ENCODE assay signal across 20 cellular contexts in genomic region chr11:64791781-64792291, GRCh38. TPM values are rescaled to one million over a fixed set of nuclear protein-coding genes. Genes with fewer than 3 reads are reported as not detected.
DNase-seq lines count a peak whose midpoint lies in the region; ATAC-seq and TF ChIP-seq lines count a peak whose summit lies in the region.
"Had no signal": no experiment of that assay in that cellular context is flagged by ENCODE, and none has a peak within 500 bp of the region (broad histone marks: within the 10 kb centered on the region; RNA-seq: fewer than 3 reads in every experiment).

No MANE protein-coding gene starts in this region.

- H3K27me3 Mint-ChIP-seq in stimulated activated memory B cell treated with anti-CD40 and anti-IgM and Interleukin-4, amounts not matched to agents 10 μg/mL and 1 μg/mL and 100 μg/mL, for 72 hours: no peaks in the 10 kb centered on the region
- H3K27me3 Mint-ChIP-seq in activated CD4-positive, alpha-beta memory T cell treated with anti-CD3 and anti-CD28 coated beads, Interleukin-2, amount 10 ng/mL, durations not matched to agents 7 days and 5 days: no peaks in the 10 kb centered on the region
- H3K27me3 Mint-ChIP-seq: B cell; CD4-positive, CD25-positive, alpha-beta regulatory T cell had no signal

- no peak overlapping the region for H3K4me3 ChIP-seq in lower lobe of right lung

- peaks cover 37% of the 10 kb centered on the region for H3K4me1 Mint-ChIP-seq in stimulated activated memory B cell treated with anti-CD40 and anti-IgM and Interleukin-4, amounts not matched to agents 10 μg/mL and 1 μg/mL and 100 μg/mL, for 72 hours
- peaks cover 29% of the 10 kb centered on the region for H3K4me1 Mint-ChIP-seq in activated CD4-positive, alpha-beta memory T cell treated with anti-CD3 and anti-CD28 coated beads, Interleukin-2, amount 10 ng/mL, durations not matched to agents 7 days and 5 days

- intact Hi-C loops in lower lobe of right lung (cut with DNase I): no loop called here

- H3K27me3 ChIP-seq in lower lobe of right lung (ENCODE audit: low read depth): no peaks in the 10 kb centered on the region

- CTCF ChIA-PET in activated CD4-positive, alpha-beta memory T cell treated with anti-CD3 and anti-CD28 coated beads, Interleukin-2, amount 10 ng/mL, durations not matched to agents 7 days and 5 days (lab: Charles Lee): no interaction called here

- DNase-seq in activated CD4-positive, CD25-positive, alpha-beta regulatory T cell treated with anti-CD3 and anti-CD28 coated beads, Interleukin-2, amount 50 U/mL, for 72 hours: peak; percentile 25
- DNase-seq in activated CD4-positive, CD25-positive, alpha-beta regulatory T cell (lab: John Stamatoyannopoulos, UW): no peak
- DNase-seq in GM13976 (ENCODE audit: low spot score) (peak; percentile 12), lower lobe of right lung (peak; percentile 34), left lobe of liver (ENCODE audit: low spot score) (no peak)
- DNase-seq in activated CD4-positive, alpha-beta memory T cell treated with anti-CD3 and anti-CD28 coated beads, Interleukin-2, amount 10 ng/mL, durations not matched to agents 7 days and 5 days: no peak
- DNase-seq: CD4-positive, CD25-positive, alpha-beta regulatory T cell; GF-D8; MM.1S; NCI-H1092; NCI-H1436 treated with DMSO at 0.1 percent for 48 hours; NCI-H2029; NCI-H345; NCI-H526; PC-3; RPMI8226 had no signal

- H3K4me3 Mint-ChIP-seq in stimulated activated memory B cell treated with anti-CD40 and anti-IgM and Interleukin-4, amounts not matched to agents 10 μg/mL and 1 μg/mL and 100 μg/mL, for 72 hours: no peak overlapping the region
- no peak overlapping the region for H3K4me3 Mint-ChIP-seq in activated CD4-positive, alpha-beta memory T cell treated with anti-CD3 and anti-CD28 coated beads, Interleukin-2, amount 10 ng/mL, durations not matched to agents 7 days and 5 days
- H3K4me3 Mint-ChIP-seq: B cell; CD4-positive, CD25-positive, alpha-beta regulatory T cell had no signal

- POLR2A ChIA-PET in activated CD4-positive, alpha-beta memory T cell treated with anti-CD3 and anti-CD28 coated beads, Interleukin-2, amount 10 ng/mL, durations not matched to agents 7 days and 5 days (lab: Charles Lee): no interaction called here

- peaks cover 5% of the 10 kb centered on the region for H3K4me1 ChIP-seq in lower lobe of right lung
- H3K4me1 ChIP-seq: Caco-2 had no signal

- in situ Hi-C loops in GM13976 (cut with MboI; ENCODE audit: low sequenced_read_pairs, unreplicated experiment): no loop called here

- no peaks in the 10 kb centered on the region for H3K9me3 Mint-ChIP-seq in stimulated activated memory B cell treated with anti-CD40 and anti-IgM and Interleukin-4, amounts not matched to agents 10 μg/mL and 1 μg/mL and 100 μg/mL, for 72 hours
- H3K9me3 Mint-ChIP-seq in activated CD4-positive, alpha-beta memory T cell treated with anti-CD3 and anti-CD28 coated beads, Interleukin-2, amount 10 ng/mL, durations not matched to agents 7 days and 5 days: no peaks in the 10 kb centered on the region
- H3K9me3 Mint-ChIP-seq: CD4-positive, CD25-positive, alpha-beta regulatory T cell had no signal

- peaks cover 40% of the 10 kb centered on the region for H3K36me3 ChIP-seq in lower lobe of right lung

- peak overlapping the region; percentile 35 for H3K27ac Mint-ChIP-seq in stimulated activated memory B cell treated with anti-CD40 and anti-IgM and Interleukin-4, amounts not matched to agents 10 μg/mL and 1 μg/mL and 100 μg/mL, for 72 hours
- no peak overlapping the region for H3K27ac Mint-ChIP-seq in activated CD4-positive, alpha-beta memory T cell treated with anti-CD3 and anti-CD28 coated beads, Interleukin-2, amount 10 ng/mL, durations not matched to agents 7 days and 5 days

- H3K9me3 ChIP-seq in lower lobe of right lung: no peaks in the 10 kb centered on the region
- H3K9me3 ChIP-seq: Caco-2 had no signal

- no peak for TF ChIP-seq CTCF in GM13976 (IDR thresholded peaks at IDR 0.05; ENCODE audit: borderline replicate concordance, control extremely low read depth, extremely low read depth, insufficient read depth, missing control alignments)
- no peak for TF ChIP-seq CTCF in lower lobe of right lung (IDR thresholded peaks at IDR 0.05)

- H3K36me3 Mint-ChIP-seq in stimulated activated memory B cell treated with anti-CD40 and anti-IgM and Interleukin-4, amounts not matched to agents 10 μg/mL and 1 μg/mL and 100 μg/mL, for 72 hours: peaks cover 56% of the 10 kb centered on the region
- H3K36me3 Mint-ChIP-seq in activated CD4-positive, alpha-beta memory T cell treated with anti-CD3 and anti-CD28 coated beads, Interleukin-2, amount 10 ng/mL, durations not matched to agents 7 days and 5 days (ENCODE audit: low read depth): peaks cover 47% of the 10 kb centered on the region

- H3K27ac ChIP-seq in lower lobe of right lung: no peak overlapping the region

- ATAC-seq in lower lobe of right lung (no peak), left lobe of liver (no peak)
- ATAC-seq in stimulated activated memory B cell treated with anti-CD40 and anti-IgM and Interleukin-4, amounts not matched to agents 10 μg/mL and 1 μg/mL and 100 μg/mL, for 72 hours: no peak
- ATAC-seq: PC-3 had no signal

RNA-seq across cellular contexts. Expression of gene MAP4K2, which starts 11.2 kb away (rescaled TPM):
- total RNA-seq in lower lobe of right lung (29.1 TPM), left lobe of liver (6.6 TPM)
- total RNA-seq in activated CD4-positive, alpha-beta memory T cell treated with anti-CD3 and anti-CD28 coated beads, Interleukin-2, amount 10 ng/mL, durations not matched to agents 7 days and 5 days: 10 to 100 TPM; 95.6 to 98.0 TPM

RNA-seq across cellular contexts. Expression of gene SF1, which starts 13.5 kb away (rescaled TPM):
- 269 TPM for total RNA-seq in lower lobe of right lung
- 104 TPM for total RNA-seq in left lobe of liver
- total RNA-seq in activated CD4-positive, alpha-beta memory T cell treated with anti-CD3 and anti-CD28 coated beads, Interleukin-2, amount 10 ng/mL, durations not matched to agents 7 days and 5 days: 100 to 1,000 TPM; 385 to 390 TPM

RNA-seq across cellular contexts. Expression of gene MEN1, which starts 18.5 kb away (rescaled TPM):
- total RNA-seq in lower lobe of right lung: 22.7 TPM
- 24.0 TPM for total RNA-seq in left lobe of liver
- total RNA-seq in activated CD4-positive, alpha-beta memory T cell treated with anti-CD3 and anti-CD28 coated beads, Interleukin-2, amount 10 ng/mL, durations not matched to agents 7 days and 5 days: 10 to 100 TPM; 32.5 to 33.4 TPM

RNA-seq across cellular contexts. Expression of gene PYGM, which starts 32.1 kb away (rescaled TPM):
- total RNA-seq in lower lobe of right lung: 2.6 TPM
- 0.28 TPM for total RNA-seq in left lobe of liver
- 1 to 10 TPM; 3.1 to 4.0 TPM for total RNA-seq in activated CD4-positive, alpha-beta memory T cell treated with anti-CD3 and anti-CD28 coated beads, Interleukin-2, amount 10 ng/mL, durations not matched to agents 7 days and 5 days
- total RNA-seq: LHCN-M2 had no signal

RNA-seq across cellular contexts. Expression of gene RASGRP2, which starts 47.9 kb away (rescaled TPM):
- total RNA-seq in lower lobe of right lung (30.4 TPM), left lobe of liver (4.2 TPM)
- total RNA-seq in activated CD4-positive, alpha-beta memory T cell treated with anti-CD3 and anti-CD28 coated beads, Interleukin-2, amount 10 ng/mL, durations not matched to agents 7 days and 5 days: 100 to 1,000 TPM; 179 to 183 TPM
- total RNA-seq: PC-3 had no signal

Comparison
In these comparisons a context has a peak if more than half of its experiments do, and no peak if none do; other contexts are left out.
1. DNase-seq: peak in activated CD4-positive, CD25-positive, alpha-beta regulatory T cell treated with anti-CD3 and anti-CD28 coated beads, Interleukin-2, amount 50 U/mL, for 72 hours (single experiment), GM13976 (single experiment) and lower lobe of right lung (single experiment); none in activated CD4-positive, CD25-positive, alpha-beta regulatory T cell (0 of 4), left lobe of liver (single experiment) and activated CD4-positive, alpha-beta memory T cell treated with anti-CD3 and anti-CD28 coated beads, Interleukin-2, amount 10 ng/mL, durations not matched to agents 7 days and 5 days (single experiment).